16 cellular contexts compared by ENCODE assay signal in genomic region chr16:6967796-6968195, GRCh38.
DNase-seq lines count a peak whose midpoint lies in the region; ATAC-seq lines count a peak whose summit lies in the region.
"Had no signal": no experiment of that assay in that cellular context is flagged by ENCODE, and none has a peak within 500 bp of the region (broad histone marks: within the 10 kb centered on the region; RNA-seq: fewer than 3 reads in every experiment).

No MANE protein-coding gene starts in this region.

- no peaks in the 10 kb centered on the region for H3K79me1 ChIP-seq in neuronal stem cell (ENCODE audit: low read depth, low read length)

- no peaks in the 10 kb centered on the region for H3K27me3 ChIP-seq in neuronal stem cell (ENCODE audit: control insufficient read depth in 3 of 3, insufficient read depth in 3 of 3, low read depth in 1 of 3, low read length in 3 of 3)
- H3K27me3 ChIP-seq: BE2C had no signal

- no CpG with 5 or more reads among the region's 9 CpGs for WGBS in neuronal stem cell (ENCODE audit: extremely low coverage in 2 of 2, insufficient read length in 2 of 2, insufficient replicate concordance in 1 of 2), 2 donors

- peaks cover 0 to 10% of the 10 kb centered on the region in 2 donors for H3K4me1 ChIP-seq in neuronal stem cell (ENCODE audit: control insufficient read depth in 2 of 2, insufficient read depth in 1 of 2, low read depth in 1 of 2, low read length in 2 of 2)
- H3K4me1 ChIP-seq: BE2C, Caco-2 had no signal

- peaks cover 11% of the 10 kb centered on the region for H3K9me3 Mint-ChIP-seq in activated CD4-positive, alpha-beta T cell treated with anti-CD3 and anti-CD28 coated beads, Interleukin-2, amount 10 ng/mL, durations not matched to agents 7 days and 5 days

- H2BK120ac ChIP-seq in neuronal stem cell (ENCODE audit: low read depth, low read length), result no peak overlapping the region

- no peak for ATAC-seq in HG02571 (IDR thresholded peaks at IDR 0.05; ENCODE audit: unreplicated experiment)
- ATAC-seq: GM23338 had no signal

- no peak overlapping the region for H3K9ac ChIP-seq in neuronal stem cell (ENCODE audit: low read depth, low read length, poor library complexity)

- no peak overlapping the region for H2AFZ ChIP-seq in neuronal stem cell (ENCODE audit: low read length)
- H2AFZ ChIP-seq: GM23338 had no signal

- H2BK12ac ChIP-seq in neuronal stem cell (ENCODE audit: low read length), result no peak overlapping the region

- no peaks in the 10 kb centered on the region for H3K36me3 Mint-ChIP-seq in activated CD4-positive, alpha-beta T cell treated with anti-CD3 and anti-CD28 coated beads, Interleukin-2, amount 10 ng/mL, durations not matched to agents 7 days and 5 days (ENCODE audit: low read depth)
- H3K36me3 Mint-ChIP-seq: CD8-positive, alpha-beta memory T cell had no signal

- H3K23ac ChIP-seq in neuronal stem cell (ENCODE audit: low read depth, low read length, poor library complexity), result peak overlapping the region; percentile 32

- H3K4ac ChIP-seq in neuronal stem cell (ENCODE audit: low read length), result no peak overlapping the region

- no peak overlapping the region for H3K27ac Mint-ChIP-seq in activated CD4-positive, alpha-beta T cell treated with anti-CD3 and anti-CD28 coated beads, Interleukin-2, amount 10 ng/mL, durations not matched to agents 7 days and 5 days
- H3K27ac Mint-ChIP-seq: CD8-positive, alpha-beta memory T cell; GM23338; IgD-negative memory B cell had no signal

- no peak overlapping the region for H2BK15ac ChIP-seq in neuronal stem cell (ENCODE audit: low read length)

- no peak overlapping the region for H3K18ac ChIP-seq in neuronal stem cell (ENCODE audit: low read length)

- H3K14ac ChIP-seq in neuronal stem cell (ENCODE audit: low read length), result no peak overlapping the region

- no peak overlapping the region for H2BK5ac ChIP-seq in neuronal stem cell (ENCODE audit: low read length)

- H3K36me3 ChIP-seq in neuronal stem cell (replicated peaks in 1 of 2; ENCODE audit: control insufficient read depth in 2 of 2, insufficient read depth in 2 of 2, low read length in 2 of 2), result no peaks in the 10 kb centered on the region
- H3K36me3 ChIP-seq: BE2C had no signal

- H4K91ac ChIP-seq in neuronal stem cell (ENCODE audit: low read depth, low read length, poor library complexity), result no peak overlapping the region

- H2AK5ac ChIP-seq in neuronal stem cell (ENCODE audit: low read depth, low read length), result no peak overlapping the region

- POLR2A ChIA-PET in activated CD4-positive, alpha-beta T cell treated with anti-CD3 and anti-CD28 coated beads, Interleukin-2, amount 10 ng/mL, durations not matched to agents 7 days and 5 days (lab: Charles Lee), result no interaction called here

- H3K4me2 ChIP-seq in neuronal stem cell (ENCODE audit: insufficient read depth, low read length, poor library complexity, severe bottlenecking), result no peak overlapping the region
- H3K4me2 ChIP-seq: GM23338 had no signal

- H3K9me3 ChIP-seq in neuronal stem cell (replicated peaks in 1 of 2; ENCODE audit: control insufficient read depth in 2 of 2, insufficient read depth in 1 of 2, low read depth in 1 of 2, low read length in 2 of 2), result no peaks in the 10 kb centered on the region
- H3K9me3 ChIP-seq: BE2C, Caco-2 had no signal

- CTCF ChIA-PET in activated CD4-positive, alpha-beta T cell treated with anti-CD3 and anti-CD28 coated beads, Interleukin-2, amount 10 ng/mL, durations not matched to agents 7 days and 5 days (lab: Charles Lee), result no interaction called here

- DNase-seq in Ammon's horn (ENCODE audit: low spot score) (peak; percentile 12), ELF-1 (ENCODE audit: low read depth, low spot score) (peak; percentile 57), cerebellar cortex (ENCODE audit: low spot score) (peak; percentile 81), neuronal stem cell (ENCODE audit: low spot score) (no peak), HT-29 (ENCODE audit: low spot score) (no peak)
- DNase-seq in activated CD4-positive, alpha-beta T cell treated with anti-CD3 and anti-CD28 coated beads, Interleukin-2, amount 10 ng/mL, durations not matched to agents 7 days and 5 days, result no peak
- DNase-seq: ACHN; BE2C; Caco-2; CD8-positive, alpha-beta memory T cell; DMS53; GDM1; H7 had no signal

- H3K4me3 ChIP-seq in neuronal stem cell (ENCODE audit: low read length in 2 of 2), result no peak overlapping the region
- H3K4me3 ChIP-seq: GM23338 had no signal

- no peak overlapping the region for H3K27ac ChIP-seq in neuronal stem cell (replicated peaks; ENCODE audit: low read length)

- no peaks in the 10 kb centered on the region for H3K27me3 Mint-ChIP-seq in activated CD4-positive, alpha-beta T cell treated with anti-CD3 and anti-CD28 coated beads, Interleukin-2, amount 10 ng/mL, durations not matched to agents 7 days and 5 days
- H3K27me3 Mint-ChIP-seq: CD8-positive, alpha-beta memory T cell; IgD-negative memory B cell had no signal

- no peak overlapping the region for H4K8ac ChIP-seq in neuronal stem cell (ENCODE audit: low read depth, low read length)

- H3K4me1 Mint-ChIP-seq in activated CD4-positive, alpha-beta T cell treated with anti-CD3 and anti-CD28 coated beads, Interleukin-2, amount 10 ng/mL, durations not matched to agents 7 days and 5 days, result no peaks in the 10 kb centered on the region
- H3K4me1 Mint-ChIP-seq: CD8-positive, alpha-beta memory T cell; GM23338; IgD-negative memory B cell had no signal

- no peak overlapping the region for H3K4me3 Mint-ChIP-seq in activated CD4-positive, alpha-beta T cell treated with anti-CD3 and anti-CD28 coated beads, Interleukin-2, amount 10 ng/mL, durations not matched to agents 7 days and 5 days
- H3K4me3 Mint-ChIP-seq: CD8-positive, alpha-beta memory T cell; GM23338; IgD-negative memory B cell had no signal

Comparison
In these comparisons a context has a peak if more than half of its experiments do, and no peak if none do; other contexts are left out.
1. DNase-seq: peak in Ammon's horn (single experiment), ELF-1 (single experiment) and cerebellar cortex (single experiment); none in neuronal stem cell (single experiment), activated CD4-positive, alpha-beta T cell treated with anti-CD3 and anti-CD28 coated beads, Interleukin-2, amount 10 ng/mL, durations not matched to agents 7 days and 5 days (single experiment) and HT-29 (single experiment).